Comparison of ENCODE assay signal across 29 cellular contexts in genomic region chr14:23030936-23031335, GRCh38. TPM values are rescaled to one million over a fixed set of nuclear protein-coding genes. Genes with fewer than 3 reads are reported as not detected.
DNase-seq lines count a peak whose midpoint lies in the region; ATAC-seq, FAIRE-seq and TF ChIP-seq lines count a peak whose summit lies in the region.
"Had no signal": no experiment of that assay in that cellular context is flagged by ENCODE, and none has a peak within 500 bp of the region (broad histone marks: within the 10 kb centered on the region; RNA-seq: fewer than 3 reads in every experiment).

No MANE protein-coding gene starts in this region.

- CTCF ChIA-PET in IMR-90 (lab: Yijun Ruan, JAX) = no interaction called here
- CTCF ChIA-PET in K562 (lab: Yijun Ruan, JAX; ENCODE audit: low intra/inter-chr PET ratio) = no interaction called here

- H3K27ac ChIP-seq in IMR-90 (ENCODE audit: insufficient read depth, low read length) (no peak overlapping the region), K562 (ENCODE audit: extremely low read depth, low read depth, low read length) (no peak overlapping the region), osteoblast (ENCODE audit: low read depth, low read length) (no peak overlapping the region)
- H3K27ac ChIP-seq: BLaER1 treated with 17β-estradiol and CSF1 and Interleukin-3, amounts not matched to agents 10 nM and 100 nM; esophagus muscularis mucosa; heart right ventricle; lower lobe of right lung; spleen; transverse colon had no signal

- H2AK5ac ChIP-seq in IMR-90 (ENCODE audit: low read depth, low read length) = no peak overlapping the region

- H3K36me3 ChIP-seq in IMR-90 (ENCODE audit: control insufficient read depth, insufficient read depth, low read length) = peaks cover 18% of the 10 kb centered on the region
- H3K36me3 ChIP-seq in K562 (ENCODE audit: control insufficient read depth, insufficient read depth, low read length) = peaks cover 63% of the 10 kb centered on the region
- peaks cover 41% of the 10 kb centered on the region for H3K36me3 ChIP-seq in osteoblast (ENCODE audit: insufficient read depth, low read length)

- no peak overlapping the region for H2BK15ac ChIP-seq in IMR-90 (ENCODE audit: low read depth, low read length)

- peaks cover 6% of the 10 kb centered on the region; the same call in 1 of the 2 replicates for H3K9me1 ChIP-seq in IMR-90 (ENCODE audit: insufficient read depth, low read length)
- H3K9me1 ChIP-seq in K562 (ENCODE audit: control insufficient read depth, insufficient read depth, low read length) = no peaks in the 10 kb centered on the region

- H4K91ac ChIP-seq in IMR-90 (ENCODE audit: insufficient read depth, low read depth, low read length) = no peak overlapping the region

- peaks cover 51% of the 10 kb centered on the region for H3K79me2 ChIP-seq in K562 (ENCODE audit: control insufficient read depth, insufficient read depth, low read length)
- peaks cover 47% of the 10 kb centered on the region for H3K79me2 ChIP-seq in osteoblast (ENCODE audit: insufficient read depth, low read length)

- no peak overlapping the region for H3K23ac ChIP-seq in IMR-90 (ENCODE audit: low read depth, low read length)

- TF ChIP-seq RAD21 in IMR-90 (IDR thresholded peaks at IDR 0.05; ENCODE audit: low read length) (no peak), K562 (CRISPR knock-in tag; conservative IDR thresholded peaks at IDR 0.05 in 1 of 2, IDR thresholded peaks at IDR 0.05 in 1 of 2) (no peak)

- peak overlapping the region; percentile 65 for H3K4me3 Mint-ChIP-seq in activated naive CD4-positive, alpha-beta T cell treated with anti-CD3 and anti-CD28 coated beads, Interleukin-2, amount 50 U/mL, for 24 hours

- WGBS in IMR-90 (ENCODE audit: extremely low coverage in 2 of 2, insufficient read length in 1 of 2), 2 experiments = 100% methylated on average over 3 of the region's 4 CpGs; no CpG with 5 or more reads in 1 of the 2 experiments
- 97% methylated on average over 4 of the region's 4 CpGs for WGBS in K562 (ENCODE audit: insufficient coverage, low coverage, missing lambda C conversion rate)

- FAIRE-seq in K562 (lab: Jason Lieb, UNC) = no peak

- dilution Hi-C loops in IMR-90 (cut with HindIII; ENCODE audit: low sequenced_read_pairs, unreplicated experiment) = no loop called here

- H3K9ac ChIP-seq in IMR-90 (ENCODE audit: low read depth, low read length) (no peak overlapping the region), K562 (ENCODE audit: insufficient read depth in 1 of 2, low read depth in 2 of 2, low read length in 2 of 2) (no peak overlapping the region)
- H3K9ac ChIP-seq: BLaER1 treated with 17β-estradiol and CSF1 and Interleukin-3, amounts not matched to agents 10 nM and 100 nM; SK-N-SH had no signal

- no peak for TF ChIP-seq POLR2A in IMR-90 (IDR thresholded peaks at IDR 0.05; ENCODE audit: low read depth, low read length)
- TF ChIP-seq POLR2A in K562 (conservative IDR thresholded peaks at IDR 0.05) = no peak

- H4K5ac ChIP-seq in IMR-90 (ENCODE audit: low read depth, low read length) = no peak overlapping the region

- H2BK20ac ChIP-seq in IMR-90 (ENCODE audit: low read depth, low read length) = no peak overlapping the region

- POLR2A ChIA-PET in IMR-90 (lab: Charles Lee; ENCODE audit: unreplicated experiment) = no interaction called here
- POLR2A ChIA-PET in K562 (lab: Yijun Ruan, JAX) = interaction anchor here (1.1 to 1.8 kb wide), 4 partner anchors 9 to 24 kb away, joined by 3 to 5 read pairs (median 4); no protein-coding TSS in a partner anchor

- H4K8ac ChIP-seq in IMR-90 (ENCODE audit: low read depth in 2 of 2, low read length in 2 of 2) = no peak overlapping the region

- H3K79me1 ChIP-seq in IMR-90 (ENCODE audit: low read depth in 1 of 2, low read length in 2 of 2) = peaks cover 29 to 45% of the 10 kb centered on the region in 2 experiments

- no peak overlapping the region for H3K14ac ChIP-seq in IMR-90 (replicated peaks; ENCODE audit: low read depth, low read length)

- H4K20me1 ChIP-seq in IMR-90 (ENCODE audit: insufficient read depth, low read length) = peaks cover 8% of the 10 kb centered on the region
- H4K20me1 ChIP-seq in K562 (replicated peaks; ENCODE audit: control insufficient read depth, insufficient read depth, low read length) = no peaks in the 10 kb centered on the region
- H4K20me1 ChIP-seq in osteoblast (ENCODE audit: insufficient read depth, low read length) = peaks cover 16% of the 10 kb centered on the region

- peaks cover 26% of the 10 kb centered on the region for H3K36me3 Mint-ChIP-seq in activated naive CD4-positive, alpha-beta T cell treated with anti-CD3 and anti-CD28 coated beads, Interleukin-2, amount 50 U/mL, for 24 hours

- no peak overlapping the region for H2AK9ac ChIP-seq in IMR-90 (replicated peaks; ENCODE audit: low read depth, low read length, poor library complexity)

- ATAC-seq in IMR-90 (ENCODE audit: low read depth) = no peak
- no peak for ATAC-seq in K562
- ATAC-seq in HG02852 (IDR thresholded peaks at IDR 0.05; ENCODE audit: unreplicated experiment) = no peak
- ATAC-seq: heart right ventricle, lower lobe of right lung, right cardiac atrium had no signal

- H3K4me2 ChIP-seq in IMR-90 (ENCODE audit: low read depth, low read length) (no peak overlapping the region), K562 (ENCODE audit: insufficient read depth, low read length) (no peak overlapping the region), osteoblast (ENCODE audit: insufficient read depth, low read length) (no peak overlapping the region)
- H3K4me2 ChIP-seq: SK-N-SH had no signal

- H2AFZ ChIP-seq in IMR-90 (replicated peaks; ENCODE audit: low read length, poor library complexity) (no peak overlapping the region), K562 (ENCODE audit: low read depth, low read length) (no peak overlapping the region), osteoblast (ENCODE audit: low read length) (no peak overlapping the region)

- TF ChIP-seq EP300 in K562 (IDR thresholded peaks at IDR 0.05; ENCODE audit: low read length) = no peak

- TF ChIP-seq CTCF in IMR-90 (conservative IDR thresholded peaks at IDR 0.05; ENCODE audit: low read depth, low read length) (no peak), K562 (IDR thresholded peaks at IDR 0.05 in 2 of 3, conservative IDR thresholded peaks at IDR 0.05 in 1 of 3; ENCODE audit: insufficient read depth in 2 of 3, low read depth in 1 of 3, low read length in 3 of 3) (no peak), osteoblast (IDR thresholded peaks at IDR 0.05; ENCODE audit: extremely low read depth, low read depth, low read length) (no peak)

- H3K4me3 ChIP-seq in IMR-90 (ENCODE audit: insufficient read depth, low read depth, low read length) = no peak overlapping the region
- no peak overlapping the region for H3K4me3 ChIP-seq in K562
- no peak overlapping the region for H3K4me3 ChIP-seq in osteoblast (ENCODE audit: insufficient read depth, low read length)
- H3K4me3 ChIP-seq: BLaER1 treated with 17β-estradiol and CSF1 and Interleukin-3, amounts not matched to agents 10 nM and 100 nM; esophagus muscularis mucosa; heart right ventricle; lower lobe of right lung; spleen; transverse colon had no signal

- H3K9me3 Mint-ChIP-seq in activated naive CD4-positive, alpha-beta T cell treated with anti-CD3 and anti-CD28 coated beads, Interleukin-2, amount 50 U/mL, for 24 hours = peaks cover 5% of the 10 kb centered on the region

- H2BK120ac ChIP-seq in IMR-90 (ENCODE audit: low read depth, low read length) = no peak overlapping the region

- no peak overlapping the region for H3K4ac ChIP-seq in IMR-90 (ENCODE audit: low read depth, low read length)

- H3K4me1 Mint-ChIP-seq in activated naive CD4-positive, alpha-beta T cell treated with anti-CD3 and anti-CD28 coated beads, Interleukin-2, amount 50 U/mL, for 24 hours = peaks cover 48% of the 10 kb centered on the region

- no peak overlapping the region for H3K56ac ChIP-seq in IMR-90 (ENCODE audit: extremely low read depth, insufficient read depth, low read length)

- peaks cover 8% of the 10 kb centered on the region for H3K4me1 ChIP-seq in IMR-90 (ENCODE audit: control insufficient read depth, insufficient read depth, low read length)
- peaks cover 9 to 14% of the 10 kb centered on the region in 2 experiments; a peak in 4 of 5 replicates for H3K4me1 ChIP-seq in K562 (replicated peaks in 1 of 2; ENCODE audit: control insufficient read depth in 2 of 2, insufficient read depth in 2 of 2, low read length in 2 of 2)
- H3K4me1 ChIP-seq in osteoblast (ENCODE audit: insufficient read depth, low read length) = peaks cover 26% of the 10 kb centered on the region

- in situ Hi-C loops in IMR-90 (cut with MboI; ENCODE audit: low sequenced_read_pairs) (no loop called here), K562 (cut with MboI) (no loop called here)

- H3K9me3 ChIP-seq in IMR-90 (ENCODE audit: control insufficient read depth, insufficient read depth, low read length) (no peaks in the 10 kb centered on the region), K562 (replicated peaks; ENCODE audit: control insufficient read depth, insufficient read depth, low read depth, low read length) (no peaks in the 10 kb centered on the region), osteoblast (ENCODE audit: low read depth, low read length) (no peaks in the 10 kb centered on the region)
- H3K9me3 ChIP-seq: BLaER1 treated with 17β-estradiol and CSF1 and Interleukin-3, amounts not matched to agents 10 nM and 100 nM; Caco-2; esophagus muscularis mucosa; heart right ventricle; lower lobe of right lung; SK-N-SH; spleen; transverse colon had no signal

- no TSS peak for BruUV-seq in IMR-90 (replicated peaks; lab: Mats Ljungman, UMichigan)
- TSS peak; percentile 19 for BruUV-seq in K562 (replicated peaks; lab: Mats Ljungman, UMichigan)

- H3K18ac ChIP-seq in IMR-90 (ENCODE audit: low read depth, low read length) = no peak overlapping the region

- no peak for DNase-seq in activated naive CD4-positive, alpha-beta T cell treated with anti-CD3 and anti-CD28 coated beads, Interleukin-2, amount 50 U/mL, for 16 hours
- DNase-seq in IMR-90 (peak; percentile 40), K562 (ENCODE audit: extremely low read depth in 1 of 4, low spot score in 3 of 4) (no peak), osteoblast (ENCODE audit: insufficient read length, low spot score, missing footprints) (peak; percentile 52), HT-29 (ENCODE audit: low spot score) (no peak)
- DNase-seq: aorta, Caco-2, cortex of kidney, DMS79 treated with DMSO at 0.1 percent for 48 hours, foreskin melanocyte, heart right ventricle, lower lobe of right lung, NCI-H1694, posterior cingulate gyrus, right cardiac atrium, SK-N-SH, spleen, T-helper 2 cell, transverse colon had no signal

- intact Hi-C loops in IMR-90 (cut with micrococcal nuclease) (no loop called here), K562 (cut with micrococcal nuclease) (no loop called here)

- no peaks in the 10 kb centered on the region for H3K27me3 Mint-ChIP-seq in activated naive CD4-positive, alpha-beta T cell treated with anti-CD3 and anti-CD28 coated beads, Interleukin-2, amount 50 U/mL, for 24 hours

- no peak overlapping the region for H2BK5ac ChIP-seq in IMR-90 (ENCODE audit: low read depth, low read length, poor library complexity, severe bottlenecking)

- no peaks in the 10 kb centered on the region for H3K27me3 ChIP-seq in IMR-90 (ENCODE audit: control insufficient read depth, insufficient read depth, low read length)
- no peaks in the 10 kb centered on the region for H3K27me3 ChIP-seq in K562 (ENCODE audit: control insufficient read depth in 2 of 2, insufficient read depth in 2 of 2, low read length in 2 of 2)
- no peaks in the 10 kb centered on the region for H3K27me3 ChIP-seq in osteoblast (ENCODE audit: insufficient read depth, low read length)
- H3K27me3 ChIP-seq: BLaER1 treated with 17β-estradiol and CSF1 and Interleukin-3, amounts not matched to agents 10 nM and 100 nM; esophagus muscularis mucosa; heart right ventricle; spleen; transverse colon had no signal

- peak overlapping the region; percentile 65 for H3K27ac Mint-ChIP-seq in activated naive CD4-positive, alpha-beta T cell treated with anti-CD3 and anti-CD28 coated beads, Interleukin-2, amount 50 U/mL, for 24 hours

RNA-seq across cellular contexts. Expression of gene PSMB5, which starts 3.8 kb away (rescaled TPM):
- total RNA-seq in IMR-90 (2012; rRNA removed) (268 and 310 TPM in 2 replicates), K562 (2014; rRNA removed) (279 and 297 TPM in 2 replicates), K562 (2014; rRNA removed; fragmentation: Illumina TruSeq; extraction: Trizol) (204 and 223 TPM in 2 replicates), K562 (2015; rRNA removed; fragmentation: Illumina TruSeq; extraction: Trizol) (210 and 212 TPM in 2 replicates), K562 (2021) (198 and 218 TPM in 2 replicates), osteoblast (162 and 164 TPM in 2 replicates)
- polyA plus RNA-seq in IMR-90 (2012; rRNA removed) (321 and 335 TPM in 2 replicates), K562 (2011; rRNA removed) (273 and 285 TPM in 2 replicates), K562 (2014; fragmentation: Illumina TruSeq; extraction: Trizol) (194 and 201 TPM in 2 replicates), K562 (2014; fragmentation: Nextera tagmentation; extraction: Ambion mirVana) (1,000 to 10,000 TPM; 1,679 to 1,870 TPM), K562 (2014; rRNA removed) (249 and 269 TPM in 2 replicates)
- 284 and 429 TPM in 2 replicates for polyA plus RNA-seq in IMR-90 (2012; cell fraction: cytosol; rRNA removed)
- polyA plus RNA-seq in IMR-90 (2012; cell fraction: nucleus; rRNA removed; ENCODE audit: low replicate concordance) = 118 and 128 TPM in 2 replicates
- total RNA-seq in K562 (2011; cell fraction: chromatin; rRNA removed; ENCODE audit: low replicate concordance) = 49.0 and 108 TPM in 2 replicates
- 166 and 172 TPM in 2 replicates for total RNA-seq in K562 (2011; cell fraction: nucleolus; rRNA removed)
- 110 and 115 TPM in 2 replicates for total RNA-seq in K562 (2011; cell fraction: nucleoplasm; rRNA removed)
- 421 and 454 TPM in 2 replicates for polyA plus RNA-seq in K562 (2011; cell fraction: cytosol; rRNA removed)
- 100 and 125 TPM in 2 replicates for polyA plus RNA-seq in K562 (2011; cell fraction: nucleus; rRNA removed)
- 194 and 217 TPM in 2 replicates for polyA plus RNA-seq in K562 (2012)
- 242 and 304 TPM in 2 replicates for polyA minus RNA-seq in K562 (2011; rRNA and poly(A)+ RNA removed)
- polyA minus RNA-seq in K562 (2011; cell fraction: cytosol; rRNA and poly(A)+ RNA removed) = 130 and 188 TPM in 2 replicates
- 61.7 and 82.4 TPM in 2 replicates for polyA minus RNA-seq in K562 (2011; cell fraction: nucleus; rRNA and poly(A)+ RNA removed)
- total RNA-seq in HT-29 (2014; rRNA removed; shearing (Covaris generic)) = 198 and 205 TPM in 2 replicates

RNA-seq across cellular contexts. Expression of gene PSMB11, which starts 11.1 kb away (rescaled TPM):
- not detected in 2 replicates for total RNA-seq in IMR-90 (2012; rRNA removed)
- polyA plus RNA-seq in IMR-90 (2012; rRNA removed) = not detected in 2 replicates
- 0.01 TPM in 1 of 2 replicates, not detected in the other for polyA plus RNA-seq in IMR-90 (2012; cell fraction: cytosol; rRNA removed)
- polyA plus RNA-seq in IMR-90 (2012; cell fraction: nucleus; rRNA removed; ENCODE audit: low replicate concordance) = not detected in 2 replicates
- not detected in 2 replicates for total RNA-seq in K562 (2011; cell fraction: chromatin; rRNA removed; ENCODE audit: low replicate concordance)
- total RNA-seq in K562 (2011; cell fraction: nucleolus; rRNA removed) = 0.17 TPM in 1 of 2 replicates, not detected in the other
- total RNA-seq in K562 (2011; cell fraction: nucleoplasm; rRNA removed) = not detected in 2 replicates
- not detected in 2 replicates for total RNA-seq in K562 (2014; rRNA removed)
- total RNA-seq in K562 (2014; rRNA removed; fragmentation: Illumina TruSeq; extraction: Trizol) = not detected in 2 replicates
- not detected in 2 replicates for total RNA-seq in K562 (2015; rRNA removed; fragmentation: Illumina TruSeq; extraction: Trizol)
- total RNA-seq in K562 (2021) = not detected in 2 replicates
- polyA plus RNA-seq in K562 (2011; rRNA removed) = not detected in 2 replicates
- 0.06 TPM in 1 of 2 replicates, not detected in the other for polyA plus RNA-seq in K562 (2011; cell fraction: cytosol; rRNA removed)
- polyA plus RNA-seq in K562 (2011; cell fraction: nucleus; rRNA removed) = not detected in 2 replicates
- not detected in 2 replicates for polyA plus RNA-seq in K562 (2012)
- not detected in 2 replicates for polyA plus RNA-seq in K562 (2014; fragmentation: Illumina TruSeq; extraction: Trizol)
- polyA plus RNA-seq in K562 (2014; fragmentation: Nextera tagmentation; extraction: Ambion mirVana) = not detected
- polyA plus RNA-seq in K562 (2014; rRNA removed) = not detected in 2 replicates
- not detected in 2 replicates for polyA minus RNA-seq in K562 (2011; rRNA and poly(A)+ RNA removed)
- not detected in 2 replicates for polyA minus RNA-seq in K562 (2011; cell fraction: cytosol; rRNA and poly(A)+ RNA removed)
- polyA minus RNA-seq in K562 (2011; cell fraction: nucleus; rRNA and poly(A)+ RNA removed) = not detected in 2 replicates
- total RNA-seq in osteoblast = not detected in 2 replicates
- not detected in 2 replicates for total RNA-seq in HT-29 (2014; rRNA removed; shearing (Covaris generic))
- total RNA-seq: aorta, Caco-2, cardiac septum, esophagus muscularis mucosa, heart right ventricle, LHCN-M2, lower lobe of right lung, mononuclear cell, NCI-H460, right cardiac atrium, spleen, transverse colon had no signal
- polyA plus RNA-seq: AG04450, aorta, heart right ventricle, neural cell, right cardiac atrium, SK-N-SH had no signal

RNA-seq across cellular contexts. Expression of gene C14orf93, which starts 21.0 kb away (rescaled TPM):
- 4.7 and 5.7 TPM in 2 replicates for total RNA-seq in IMR-90 (2012; rRNA removed)
- polyA plus RNA-seq in IMR-90 (2012; rRNA removed) = 4.7 and 5.4 TPM in 2 replicates
- polyA plus RNA-seq in IMR-90 (2012; cell fraction: cytosol; rRNA removed) = 3.8 and 5.1 TPM in 2 replicates
- 10.0 and 12.8 TPM in 2 replicates for polyA plus RNA-seq in IMR-90 (2012; cell fraction: nucleus; rRNA removed; ENCODE audit: low replicate concordance)
- total RNA-seq in K562 (2011; cell fraction: chromatin; rRNA removed; ENCODE audit: low replicate concordance) = 17.1 and 22.1 TPM in 2 replicates
- 11.1 and 12.5 TPM in 2 replicates for total RNA-seq in K562 (2011; cell fraction: nucleolus; rRNA removed)
- total RNA-seq in K562 (2011; cell fraction: nucleoplasm; rRNA removed) = 12.4 and 13.6 TPM in 2 replicates
- total RNA-seq in K562 (2014; rRNA removed) = 17.0 and 18.7 TPM in 2 replicates
- 11.1 and 12.9 TPM in 2 replicates for total RNA-seq in K562 (2014; rRNA removed; fragmentation: Illumina TruSeq; extraction: Trizol)
- total RNA-seq in K562 (2015; rRNA removed; fragmentation: Illumina TruSeq; extraction: Trizol) = 11.8 and 14.8 TPM in 2 replicates
- 15.9 and 16.1 TPM in 2 replicates for total RNA-seq in K562 (2021)
- polyA plus RNA-seq in K562 (2011; rRNA removed) = 20.4 and 23.1 TPM in 2 replicates
- 24.5 and 29.4 TPM in 2 replicates for polyA plus RNA-seq in K562 (2011; cell fraction: cytosol; rRNA removed)
- polyA plus RNA-seq in K562 (2011; cell fraction: nucleus; rRNA removed) = 21.8 and 24.5 TPM in 2 replicates
- polyA plus RNA-seq in K562 (2012) = 11.8 and 23.7 TPM in 2 replicates
- polyA plus RNA-seq in K562 (2014; fragmentation: Illumina TruSeq; extraction: Trizol) = 22.0 and 26.3 TPM in 2 replicates
- 1 to 10 TPM; 2.2 to 3.0 TPM for polyA plus RNA-seq in K562 (2014; fragmentation: Nextera tagmentation; extraction: Ambion mirVana)
- 22.4 and 24.3 TPM in 2 replicates for polyA plus RNA-seq in K562 (2014; rRNA removed)
- 28.0 and 29.8 TPM in 2 replicates for polyA minus RNA-seq in K562 (2011; rRNA and poly(A)+ RNA removed)
- 9.7 and 11.8 TPM in 2 replicates for polyA minus RNA-seq in K562 (2011; cell fraction: cytosol; rRNA and poly(A)+ RNA removed)
- polyA minus RNA-seq in K562 (2011; cell fraction: nucleus; rRNA and poly(A)+ RNA removed) = 5.3 and 7.0 TPM in 2 replicates
- 12.4 and 15.9 TPM in 2 replicates for total RNA-seq in osteoblast
- total RNA-seq in HT-29 (2014; rRNA removed; shearing (Covaris generic)) = 14.6 and 15.1 TPM in 2 replicates

RNA-seq across cellular contexts. Expression of gene CDH24, which starts 26.4 kb away (rescaled TPM):
- total RNA-seq in IMR-90 (2012; rRNA removed) (3.6 and 3.9 TPM in 2 replicates), K562 (2014; rRNA removed) (4.9 and 6.6 TPM in 2 replicates), K562 (2014; rRNA removed; fragmentation: Illumina TruSeq; extraction: Trizol) (2.4 and 3.0 TPM in 2 replicates), K562 (2015; rRNA removed; fragmentation: Illumina TruSeq; extraction: Trizol) (3.6 and 4.0 TPM in 2 replicates), K562 (2021) (11.1 and 12.8 TPM in 2 replicates), osteoblast (3.3 and 3.5 TPM in 2 replicates)
- polyA plus RNA-seq in IMR-90 (2012; rRNA removed) (24.4 and 30.0 TPM in 2 replicates), K562 (2011; rRNA removed) (6.5 and 11.1 TPM in 2 replicates), K562 (2014; fragmentation: Illumina TruSeq; extraction: Trizol) (8.1 and 9.2 TPM in 2 replicates), K562 (2014; fragmentation: Nextera tagmentation; extraction: Ambion mirVana) (under 1 TPM; 0.04 to 0.10 TPM), K562 (2014; rRNA removed) (15.5 and 16.2 TPM in 2 replicates)
- 11.1 and 16.7 TPM in 2 replicates for polyA plus RNA-seq in IMR-90 (2012; cell fraction: cytosol; rRNA removed)
- 239 and 468 TPM in 2 replicates for polyA plus RNA-seq in IMR-90 (2012; cell fraction: nucleus; rRNA removed; ENCODE audit: low replicate concordance)
- total RNA-seq in K562 (2011; cell fraction: chromatin; rRNA removed; ENCODE audit: low replicate concordance) = 31.5 and 72.4 TPM in 2 replicates
- total RNA-seq in K562 (2011; cell fraction: nucleolus; rRNA removed) = 45.5 and 46.5 TPM in 2 replicates
- 33.9 and 37.3 TPM in 2 replicates for total RNA-seq in K562 (2011; cell fraction: nucleoplasm; rRNA removed)
- 10.1 and 17.2 TPM in 2 replicates for polyA plus RNA-seq in K562 (2011; cell fraction: cytosol; rRNA removed)
- polyA plus RNA-seq in K562 (2011; cell fraction: nucleus; rRNA removed) = 66.1 and 112 TPM in 2 replicates
- 7.5 and 9.6 TPM in 2 replicates for polyA plus RNA-seq in K562 (2012)
- 3.6 and 5.3 TPM in 2 replicates for polyA minus RNA-seq in K562 (2011; rRNA and poly(A)+ RNA removed)
- 4.9 and 7.6 TPM in 2 replicates for polyA minus RNA-seq in K562 (2011; cell fraction: cytosol; rRNA and poly(A)+ RNA removed)
- 8.7 and 10.5 TPM in 2 replicates for polyA minus RNA-seq in K562 (2011; cell fraction: nucleus; rRNA and poly(A)+ RNA removed)
- total RNA-seq in HT-29 (2014; rRNA removed; shearing (Covaris generic)) = 11.4 and 15.0 TPM in 2 replicates

RNA-seq across cellular contexts. Expression of gene AJUBA, which starts 48.6 kb away (rescaled TPM):
- total RNA-seq in IMR-90 (2012; rRNA removed) = 57.2 and 67.6 TPM in 2 replicates
- 46.3 and 46.4 TPM in 2 replicates for polyA plus RNA-seq in IMR-90 (2012; rRNA removed)
- 31.5 and 33.3 TPM in 2 replicates for polyA plus RNA-seq in IMR-90 (2012; cell fraction: cytosol; rRNA removed)
- polyA plus RNA-seq in IMR-90 (2012; cell fraction: nucleus; rRNA removed; ENCODE audit: low replicate concordance) = 56.1 and 57.4 TPM in 2 replicates
- total RNA-seq in K562 (2011; cell fraction: chromatin; rRNA removed; ENCODE audit: low replicate concordance) = 12.8 and 18.9 TPM in 2 replicates
- total RNA-seq in K562 (2011; cell fraction: nucleolus; rRNA removed) = 9.2 and 10.0 TPM in 2 replicates
- total RNA-seq in K562 (2011; cell fraction: nucleoplasm; rRNA removed) = 10.9 and 18.6 TPM in 2 replicates
- total RNA-seq in K562 (2014; rRNA removed) = 3.3 and 5.3 TPM in 2 replicates
- 3.1 and 3.2 TPM in 2 replicates for total RNA-seq in K562 (2014; rRNA removed; fragmentation: Illumina TruSeq; extraction: Trizol)
- total RNA-seq in K562 (2015; rRNA removed; fragmentation: Illumina TruSeq; extraction: Trizol) = 1.5 and 1.8 TPM in 2 replicates
- total RNA-seq in K562 (2021) = 2.9 and 4.3 TPM in 2 replicates
- polyA plus RNA-seq in K562 (2011; rRNA removed) = 4.7 and 6.4 TPM in 2 replicates
- 3.5 and 5.2 TPM in 2 replicates for polyA plus RNA-seq in K562 (2011; cell fraction: cytosol; rRNA removed)
- polyA plus RNA-seq in K562 (2011; cell fraction: nucleus; rRNA removed) = 7.3 and 10.0 TPM in 2 replicates
- polyA plus RNA-seq in K562 (2012) = 3.0 and 13.8 TPM in 2 replicates
- 2.3 and 2.8 TPM in 2 replicates for polyA plus RNA-seq in K562 (2014; fragmentation: Illumina TruSeq; extraction: Trizol)
- polyA plus RNA-seq in K562 (2014; fragmentation: Nextera tagmentation; extraction: Ambion mirVana) = 1 to 10 TPM in 1 of 2 experiments, under 1 TPM in 1; 0.73 to 1.6 TPM
- 2.0 and 2.2 TPM in 2 replicates for polyA plus RNA-seq in K562 (2014; rRNA removed)
- 10.0 and 10.6 TPM in 2 replicates for polyA minus RNA-seq in K562 (2011; rRNA and poly(A)+ RNA removed)
- polyA minus RNA-seq in K562 (2011; cell fraction: cytosol; rRNA and poly(A)+ RNA removed) = 3.7 and 4.5 TPM in 2 replicates
- polyA minus RNA-seq in K562 (2011; cell fraction: nucleus; rRNA and poly(A)+ RNA removed) = 4.7 and 9.6 TPM in 2 replicates
- 63.9 and 74.9 TPM in 2 replicates for total RNA-seq in osteoblast
- total RNA-seq in HT-29 (2014; rRNA removed; shearing (Covaris generic)) = 52.0 and 53.6 TPM in 2 replicates

Comparison
In these comparisons a context has a peak if more than half of its experiments do, and no peak if none do; other contexts are left out.
1. DNase-seq: peak in IMR-90 (single experiment) and osteoblast (single experiment); none in activated naive CD4-positive, alpha-beta T cell treated with anti-CD3 and anti-CD28 coated beads, Interleukin-2, amount 50 U/mL, for 16 hours (single experiment), K562 (0 of 4) and HT-29 (single experiment).